Comparison of ENCODE assay signal across 10 cellular contexts in genomic region chr19:44755219-44755618, GRCh38. TPM values are rescaled to one million over a fixed set of nuclear protein-coding genes. Genes with fewer than 3 reads are reported as not detected.
A peak's percentile ranks its signal among the peaks of the same experiment; 100 is the strongest.
DNase-seq lines count a peak whose midpoint lies in the region; ATAC-seq, FAIRE-seq and TF ChIP-seq lines count a peak whose summit lies in the region.
"Had no signal": no experiment of that assay in that cellular context is flagged by ENCODE, and none has a peak within 500 bp of the region (broad histone marks: within the 10 kb centered on the region; RNA-seq: fewer than 3 reads in every experiment).

No MANE protein-coding gene starts in this region.

- H3K27me3 Mint-ChIP-seq in CD8-positive, alpha-beta memory T cell = peaks cover 0 to 3% of the 10 kb centered on the region in 2 donors

- CTCF ChIA-PET in CD8-positive, alpha-beta memory T cell (lab: Charles Lee) = interaction anchor here (1.1 to 5.5 kb wide), 2 partner anchors 16 to 31 kb away, joined by 3 to 32 read pairs; no protein-coding TSS in a partner anchor

- no peaks in the 10 kb centered on the region for H3K9me3 ChIP-seq in CD8-positive, alpha-beta memory T cell (ENCODE audit: low read length)
- no peaks in the 10 kb centered on the region for H3K9me3 ChIP-seq in OCI-LY3 (ENCODE audit: insufficient read depth, low read length)
- H3K9me3 ChIP-seq in pancreas = no peaks in the 10 kb centered on the region

- peak overlapping the region; percentile 100 for H3K4me2 ChIP-seq in OCI-LY3 (ENCODE audit: low read length)

- no peak for DNase-seq in CD8-positive, alpha-beta memory T cell
- DNase-seq in epithelial cell of prostate (ENCODE audit: low read depth, low spot score) (no peak), pancreas (peak in 3 of 6 donors; percentile 51 to 67 (median 60)), SKM-1 treated with dmso at 0.1 percent for 144 hours (lab: John Stamatoyannopoulos, UW; ENCODE audit: unreplicated experiment) (no peak), amygdala (lab: John Stamatoyannopoulos, UW) (no peak)
- DNase-seq: cerebellar nuclear complex had no signal

- no peaks in the 10 kb centered on the region for H3K27me3 ChIP-seq in CD8-positive, alpha-beta memory T cell (ENCODE audit: insufficient read depth, low read length, poor library complexity, severe bottlenecking)
- H3K27me3 ChIP-seq in OCI-LY3 (ENCODE audit: low read depth, low read length) (no peaks in the 10 kb centered on the region), pancreas (no peaks in the 10 kb centered on the region)

- WGBS in pancreas, 2 donors = 43% methylated on average over 4 of the region's 4 CpGs

- no peak for TF ChIP-seq CTCF in OCI-LY3 (IDR thresholded peaks at IDR 0.05; ENCODE audit: low read depth, low read length)
- no peak for TF ChIP-seq CTCF in pancreas (IDR thresholded peaks at IDR 0.05)

- no peak overlapping the region for H2AFZ ChIP-seq in OCI-LY3 (ENCODE audit: low read depth, low read length)

- H3K27ac ChIP-seq in CD8-positive, alpha-beta memory T cell (ENCODE audit: low read depth, low read length) = peak overlapping the region; percentile 89
- H3K27ac ChIP-seq in OCI-LY3 (ENCODE audit: low read length) (peak overlapping the region; percentile 97), epithelial cell of prostate (peak overlapping the region; percentile 92), pancreas (peak overlapping the region; percentile 79 to 96 (median 83))

- FAIRE-seq in pancreas (lab: Jason Lieb, UNC) = no peak

- POLR2A ChIA-PET in CD8-positive, alpha-beta memory T cell (lab: Charles Lee) = no interaction called here

- H3K36me3 Mint-ChIP-seq in CD8-positive, alpha-beta memory T cell = peaks cover 2 to 65% (median 5%) of the 10 kb centered on the region in 3 donors

- no peaks in the 10 kb centered on the region for H3K36me3 ChIP-seq in CD8-positive, alpha-beta memory T cell (ENCODE audit: insufficient read depth, low read length)
- H3K36me3 ChIP-seq in OCI-LY3 (replicated peaks; ENCODE audit: low read depth, low read length) (peaks cover 79% of the 10 kb centered on the region), pancreas (peaks cover 0 to 8% (median 0%) of the 10 kb centered on the region in 3 donors)

- peaks cover 17% of the 10 kb centered on the region for H4K20me1 ChIP-seq in OCI-LY3 (ENCODE audit: insufficient read depth, low read length)

- H3K4me1 Mint-ChIP-seq in CD8-positive, alpha-beta memory T cell = peaks cover 50 to 72% (median 61%) of the 10 kb centered on the region in 3 donors

- peak overlapping the region in 7 of 8 donors; percentile 92 to 99 (median 98) for H3K27ac Mint-ChIP-seq in CD8-positive, alpha-beta memory T cell

- intact Hi-C loops in pancreas (cut with DNase I) = no loop called here

- ATAC-seq in pancreas (peak in 1 of 4 donors; percentile 5), HG03457 (IDR thresholded peaks at IDR 0.05; ENCODE audit: unreplicated experiment) (no peak), HG03432 (IDR thresholded peaks at IDR 0.05; ENCODE audit: unreplicated experiment) (no peak)

- peak overlapping the region; percentile 86 for H3K4me3 ChIP-seq in CD8-positive, alpha-beta memory T cell (ENCODE audit: low read length)
- H3K4me3 ChIP-seq in OCI-LY3 (ENCODE audit: low read length) (peak overlapping the region; percentile 91), pancreas (peak overlapping the region in 2 of 4 donors; percentile 49 to 80)

- H3K9me3 Mint-ChIP-seq in CD8-positive, alpha-beta memory T cell = peaks cover 0 to 2% (median 0%) of the 10 kb centered on the region in 5 donors

- H3K9ac ChIP-seq in OCI-LY3 (ENCODE audit: low read length) = peak overlapping the region; percentile 100

- peak overlapping the region; percentile 89 to 98 (median 94) for H3K4me3 Mint-ChIP-seq in CD8-positive, alpha-beta memory T cell

- peaks cover 56% of the 10 kb centered on the region for H3K4me1 ChIP-seq in CD8-positive, alpha-beta memory T cell (ENCODE audit: insufficient read depth, low read length)
- H3K4me1 ChIP-seq in OCI-LY3 (ENCODE audit: low read length) = peaks cover 51% of the 10 kb centered on the region
- H3K4me1 ChIP-seq in pancreas = peaks cover 14 to 31% (median 21%) of the 10 kb centered on the region in 3 donors

- peaks cover 53% of the 10 kb centered on the region for H3K79me2 ChIP-seq in OCI-LY3 (ENCODE audit: low read length)

RNA-seq across cellular contexts. Expression of gene BCL3, which starts 6.7 kb away (rescaled TPM):
- total RNA-seq in CD8-positive, alpha-beta memory T cell = 10 to 100 TPM; 30.5 to 33.9 TPM
- polyA plus RNA-seq in CD8-positive, alpha-beta memory T cell = 9.8 TPM
- 10 to 100 TPM; 13.9 to 50.3 (median 30.0) TPM for total RNA-seq in pancreas
- polyA plus RNA-seq in pancreas = 100 to 1,000 TPM in 1 of 2 donors, 10 to 100 TPM in 1; 79.9 to 113 TPM

RNA-seq across cellular contexts. Expression of gene CBLC, which starts 22.5 kb away (rescaled TPM):
- total RNA-seq in CD8-positive, alpha-beta memory T cell = not detected
- not detected for polyA plus RNA-seq in CD8-positive, alpha-beta memory T cell
- 10 to 100 TPM; 10.1 to 14.8 (median 12.1) TPM for total RNA-seq in pancreas
- 10 to 100 TPM; 16.5 to 29.7 TPM for polyA plus RNA-seq in pancreas
- total RNA-seq: T-helper 1 cell treated with Interleukin-12 subunit alpha and Interleukin-12 subunit beta and Interleukin-4 antibody, amounts not matched to agents 30 ng/mL and 1 ng/mL, for 36 hours had no signal

RNA-seq across cellular contexts. Expression of gene BCAM, which starts 53.7 kb away (rescaled TPM):
- not detected for total RNA-seq in CD8-positive, alpha-beta memory T cell
- not detected for polyA plus RNA-seq in CD8-positive, alpha-beta memory T cell
- total RNA-seq in pancreas = 10 to 100 TPM; 28.8 to 74.5 (median 40.5) TPM
- 100 to 1,000 TPM in 1 of 2 donors, 10 to 100 TPM in 1; 99.5 to 140 TPM for polyA plus RNA-seq in pancreas
- total RNA-seq: T-helper 1 cell treated with Interleukin-12 subunit alpha and Interleukin-12 subunit beta and Interleukin-4 antibody, amounts not matched to agents 30 ng/mL and 1 ng/mL, for 36 hours had no signal

RNA-seq across cellular contexts. Expression of gene CEACAM16, which starts 56.3 kb away (rescaled TPM):
- total RNA-seq in CD8-positive, alpha-beta memory T cell = not detected
- polyA plus RNA-seq in CD8-positive, alpha-beta memory T cell = not detected
- total RNA-seq in pancreas = 1 to 10 TPM in 1 of 6 donors, under 1 TPM in 3, not detected in 2; 0.16 to 1.0 (median 0.31) TPM
- under 1 TPM in 1 of 2 donors, not detected in 1; 0.57 TPM for polyA plus RNA-seq in pancreas
- total RNA-seq: T-helper 1 cell treated with Interleukin-12 subunit alpha and Interleukin-12 subunit beta and Interleukin-4 antibody, amounts not matched to agents 30 ng/mL and 1 ng/mL, for 36 hours had no signal

Comparison
In these comparisons a context has a peak if more than half of its experiments do, and no peak if none do; other contexts are left out.
1. RNA of gene CBLC, which starts 22.5 kb away (total RNA-seq): 10.1 to 14.8 TPM in pancreas; not detected in CD8-positive, alpha-beta memory T cell; every median in the first group is over 10 times any median in the second.
2. RNA of gene BCAM, which starts 53.7 kb away (total RNA-seq): 28.8 to 74.5 TPM in pancreas; not detected in CD8-positive, alpha-beta memory T cell; every median in the first group is over 10 times any median in the second.
3. Peak in every context shown above with its lines, with median percentiles within 50 percentile points of each other: H3K27ac ChIP-seq.